20 cellular contexts compared by ENCODE assay signal in genomic region chr3:16148213-16148612, GRCh38. TPM values are rescaled to one million over a fixed set of nuclear protein-coding genes. Genes with fewer than 3 reads are reported as not detected.
DNase-seq lines count a peak whose midpoint lies in the region; ATAC-seq, FAIRE-seq and TF ChIP-seq lines count a peak whose summit lies in the region.
"Had no signal": no experiment of that assay in that cellular context is flagged by ENCODE, and none has a peak within 500 bp of the region (broad histone marks: within the 10 kb centered on the region; RNA-seq: fewer than 3 reads in every experiment).

No MANE protein-coding gene starts in this region.

- H3K36me3 ChIP-seq in ascending aorta (no peaks in the 10 kb centered on the region), esophagus muscularis mucosa (no peaks in the 10 kb centered on the region), prostate gland (no peaks in the 10 kb centered on the region), upper lobe of left lung (no peaks in the 10 kb centered on the region)

- TF ChIP-seq EP300 in esophagus muscularis mucosa (IDR thresholded peaks at IDR 0.05): no peak
- no peak for TF ChIP-seq EP300 in upper lobe of left lung (IDR thresholded peaks at IDR 0.05)

- TF ChIP-seq CTCF in ascending aorta (IDR thresholded peaks at IDR 0.05): no peak
- TF ChIP-seq CTCF in esophagus muscularis mucosa (IDR thresholded peaks at IDR 0.05): no peak
- TF ChIP-seq CTCF in prostate gland (IDR thresholded peaks at IDR 0.05): no peak
- TF ChIP-seq CTCF in upper lobe of left lung (IDR thresholded peaks at IDR 0.05): no peak

- DNase-seq in ascending aorta (ENCODE audit: low spot score in 2 of 2): no peak
- DNase-seq in esophagus muscularis mucosa (ENCODE audit: extremely low spot score): peak; percentile 70
- DNase-seq in prostate gland (ENCODE audit: low spot score): no peak
- no peak for DNase-seq in upper lobe of left lung
- no peak for DNase-seq in AML-193 (lab: John Stamatoyannopoulos, UW)
- no peak for DNase-seq in urothelium cell line (ENCODE audit: low spot score)
- DNase-seq: activated CD4-positive, CD25-positive, alpha-beta regulatory T cell; activated CD8-positive, alpha-beta T cell treated with anti-CD3 and anti-CD28 coated beads, Interleukin-2, amount 10 ng/mL, durations not matched to agents 7 days and 5 days; activated T-cell treated with anti-CD3 and anti-CD28 coated beads, Interleukin-2, amount 50 U/mL, for 48 hours; glutamatergic neuron; naive B cell; NCI-H1417 treated with DMSO at 0.1 percent for 48 hours; SK-N-SH; stimulated activated CD4-positive, alpha-beta T cell treated with anti-CD3 and anti-CD28 coated beads, Interleukin-4, amount 100 ng/mL, for 1 hour; T1000 had no signal

- H3K4me3 ChIP-seq in ascending aorta (no peak overlapping the region), esophagus muscularis mucosa (no peak overlapping the region), prostate gland (no peak overlapping the region), upper lobe of left lung (no peak overlapping the region)
- H3K4me3 ChIP-seq: lung, skin epidermis had no signal

- H3K27ac ChIP-seq in ascending aorta (peak overlapping the region; percentile 38 to 46), esophagus muscularis mucosa (replicated peaks in 1 of 4) (peak overlapping the region; percentile 65 to 78 (median 69)), prostate gland (peak overlapping the region; percentile 10 to 29), upper lobe of left lung (peak overlapping the region in 3 of 4 donors; percentile 5 to 50 (median 5))

- H3K27me3 ChIP-seq in ascending aorta (no peaks in the 10 kb centered on the region), esophagus muscularis mucosa (no peaks in the 10 kb centered on the region), prostate gland (replicated peaks; ENCODE audit: insufficient read depth) (no peaks in the 10 kb centered on the region), upper lobe of left lung (no peaks in the 10 kb centered on the region)

- TF ChIP-seq POLR2A in esophagus muscularis mucosa (IDR thresholded peaks at IDR 0.05; ENCODE audit: low read depth): no peak
- no peak for TF ChIP-seq POLR2A in prostate gland (IDR thresholded peaks at IDR 0.05)
- no peak for TF ChIP-seq POLR2A in upper lobe of left lung (IDR thresholded peaks at IDR 0.05)

- intact Hi-C loops in ascending aorta (cut with DNase I): no loop called here
- intact Hi-C loops in esophagus muscularis mucosa (cut with DNase I): no loop called here
- intact Hi-C loops in prostate gland (cut with DNase I): no loop called here

- ATAC-seq in upper lobe of left lung (ENCODE audit: low FRiP score in 2 of 2) (no peak), GM21529 (IDR thresholded peaks at IDR 0.05; ENCODE audit: unreplicated experiment) (no peak)
- ATAC-seq: activated CD8-positive, alpha-beta T cell treated with anti-CD3 and anti-CD28 coated beads, Interleukin-2, amount 10 ng/mL, durations not matched to agents 7 days and 5 days had no signal

- H3K4me1 ChIP-seq in ascending aorta: peaks cover 0 to 3% of the 10 kb centered on the region in 2 donors
- H3K4me1 ChIP-seq in esophagus muscularis mucosa: peaks cover 25 to 36% (median 28%) of the 10 kb centered on the region in 4 donors
- H3K4me1 ChIP-seq in prostate gland (replicated peaks): no peaks in the 10 kb centered on the region
- H3K4me1 ChIP-seq in upper lobe of left lung: peaks cover 4 to 21% (median 10%) of the 10 kb centered on the region in 4 donors

- FAIRE-seq in urothelium cell line (lab: Jason Lieb, UNC): no peak
- FAIRE-seq: RCC 7860 had no signal

- H3K9me3 ChIP-seq in ascending aorta: no peaks in the 10 kb centered on the region
- no peaks in the 10 kb centered on the region for H3K9me3 ChIP-seq in esophagus muscularis mucosa
- no peaks in the 10 kb centered on the region for H3K9me3 ChIP-seq in prostate gland
- peaks cover 0 to 6% (median 0%) of the 10 kb centered on the region in 4 donors for H3K9me3 ChIP-seq in upper lobe of left lung

- 92% methylated on average over 4 of the region's 6 CpGs for WGBS in esophagus muscularis mucosa
- 88% methylated on average over 6 of the region's 6 CpGs for WGBS in prostate gland
- WGBS in upper lobe of left lung, 2 donors: 82 to 87% methylated on average over 6 of the region's 6 CpGs

RNA-seq across cellular contexts. Expression of gene GALNT15, which starts 26.3 kb away (rescaled TPM):
- total RNA-seq in ascending aorta (222 TPM), esophagus muscularis mucosa (100 to 1,000 TPM in 3 of 4 donors, 10 to 100 TPM in 1; 76.0 to 320 (median 135) TPM), prostate gland (1 to 10 TPM; 6.0 to 7.6 TPM), upper lobe of left lung (10 to 100 TPM in 4 of 6 donors, 1 to 10 TPM in 2; 4.4 to 34.7 (median 11.2) TPM)
- total RNA-seq: activated CD8-positive, alpha-beta T cell treated with anti-CD3 and anti-CD28 coated beads, Interleukin-2, amount 10 ng/mL, durations not matched to agents 7 days and 5 days; B cell had no signal

Comparison
In these comparisons a context has a peak if more than half of its experiments do, and no peak if none do; other contexts are left out.
1. H3K27ac ChIP-seq: peak in every context shown above with its lines; median percentile 69 in esophagus muscularis mucosa; 42 in ascending aorta; 20 in prostate gland; 5 in upper lobe of left lung.